In genomic region chr12:31288381-31288780, GRCh38 we compare ENCODE assay signal across 1 cellular context.
TF ChIP-seq lines count a peak whose summit lies in the region.

No MANE protein-coding gene starts in this region.

TF ChIP-seq in H1, 55 proteins besides CTCF, POLR2A, EP300 and RAD21:
- TF ChIP-seq CBX8 (IDR thresholded peaks at IDR 0.05; ENCODE audit: borderline replicate concordance, low read depth, low read length) (no peak), ASH2L (IDR thresholded peaks at IDR 0.05; ENCODE audit: low read length) (no peak), GTF2F1 (IDR thresholded peaks at IDR 0.05; ENCODE audit: borderline replicate concordance, low read depth, low read length) (no peak), CTBP2 (IDR thresholded peaks at IDR 0.05; ENCODE audit: borderline replicate concordance, insufficient read depth, insufficient read length, low read length) (no peak), KDM4A (IDR thresholded peaks at IDR 0.05; ENCODE audit: low read depth, low read length, severe bottlenecking) (no peak), SUZ12 (IDR thresholded peaks at IDR 0.05; ENCODE audit: low read length) (no peak), MAX (IDR thresholded peaks at IDR 0.05) (no peak), BACH1 (IDR thresholded peaks at IDR 0.05; ENCODE audit: low read length) (no peak)
